24 cellular contexts compared by ENCODE assay signal in the genomic region with DNA sequence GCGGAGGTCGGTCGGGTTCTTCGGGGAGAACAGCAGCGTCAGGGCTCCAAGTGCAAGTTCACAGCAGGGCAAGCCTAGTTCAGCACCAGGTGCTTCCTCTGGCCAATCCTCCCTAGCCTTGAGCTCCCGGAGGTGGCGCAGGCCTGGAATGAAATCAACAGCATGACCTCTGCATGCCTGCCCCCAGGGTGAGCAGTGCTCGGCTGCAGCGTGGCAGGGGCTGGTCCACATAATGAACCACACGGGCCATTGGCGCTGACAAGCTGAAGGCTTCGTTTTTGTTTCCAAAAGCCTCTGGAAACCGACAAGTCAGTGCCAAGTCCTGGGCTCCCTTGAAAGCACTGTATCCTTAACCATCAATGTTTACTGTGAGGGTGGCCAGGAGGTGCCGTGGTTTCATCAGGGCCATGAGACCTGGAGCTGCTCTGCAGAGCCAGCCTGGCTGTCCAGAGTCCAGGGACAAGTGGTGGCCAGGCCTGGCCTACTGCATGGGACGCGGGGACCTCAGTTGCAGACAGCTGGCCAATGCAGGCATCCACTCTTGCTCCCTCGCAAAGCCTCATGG. TPM values are rescaled to one million over a fixed set of nuclear protein-coding genes. Genes with fewer than 3 reads are reported as not detected.
A peak's percentile ranks its signal among the peaks of the same experiment; 100 is the strongest.
DNase-seq lines count a peak whose midpoint lies in the region; ATAC-seq and TF ChIP-seq lines count a peak whose summit lies in the region.
"Had no signal": no experiment of that assay in that cellular context is flagged by ENCODE, and none has a peak within 500 bp of the region (broad histone marks: within the 10 kb centered on the region; RNA-seq: fewer than 3 reads in every experiment).

No MANE protein-coding gene starts in this region.

- intact Hi-C loops in CD4-positive, alpha-beta memory T cell (cut with micrococcal nuclease) = no loop called here

- POLR2A ChIA-PET in CD4-positive, alpha-beta memory T cell (lab: Charles Lee; ENCODE audit: partially characterized antibody) = interaction anchor here (0.7 to 1.2 kb wide), 3 partner anchors 32 to 98 kb away, joined by 3 read pairs; no protein-coding TSS in a partner anchor

- H3K4me3 ChIP-seq in CD4-positive, alpha-beta memory T cell (ENCODE audit: low read length in 2 of 2) = no peak overlapping the region
- no peak overlapping the region for H3K4me3 ChIP-seq in brain microvascular endothelial cell (ENCODE audit: low read depth, low read length)
- H3K4me3 ChIP-seq: breast epithelium, lung, sigmoid colon, testis, uterus had no signal

- H3K36me3 Mint-ChIP-seq in CD4-positive, alpha-beta memory T cell = peaks cover 7 to 41% of the 10 kb centered on the region in 2 donors
- peaks cover 13% of the 10 kb centered on the region for H3K36me3 Mint-ChIP-seq in HFFc6 (ENCODE audit: low read depth)
- H3K36me3 Mint-ChIP-seq in neural crest cell (ENCODE audit: low read depth) = peaks cover 11% of the 10 kb centered on the region

- H3K27ac ChIP-seq in CD4-positive, alpha-beta memory T cell (ENCODE audit: low read depth, low read length) = no peak overlapping the region
- H3K27ac ChIP-seq in brain microvascular endothelial cell = no peak overlapping the region
- H3K27ac ChIP-seq: breast epithelium, epithelial cell of prostate, sigmoid colon, uterus had no signal

- H3K27ac Mint-ChIP-seq in CD4-positive, alpha-beta memory T cell = peak overlapping the region in 5 of 7 donors; percentile 17 to 71 (median 61)
- H3K27ac Mint-ChIP-seq in HFFc6 = 0 out of 2 replicates have a peak overlapping the region, but pooled peaks have one; percentile 60
- peak overlapping the region; percentile 57 for H3K27ac Mint-ChIP-seq in neural crest cell (ENCODE audit: unreplicated experiment)
- H3K27ac Mint-ChIP-seq: T-cell had no signal

- no peak for TF ChIP-seq CTCF in HFFc6 (IDR thresholded peaks at IDR 0.05)
- no peak for TF ChIP-seq CTCF in brain microvascular endothelial cell (IDR thresholded peaks at IDR 0.05; ENCODE audit: low read depth, low read length, missing control alignments)
- no peak for TF ChIP-seq CTCF in neural crest cell (conservative IDR thresholded peaks at IDR 0.05)

- no peak for DNase-seq in CD4-positive, alpha-beta memory T cell
- no peak for DNase-seq in HFFc6
- peak; percentile 14 for DNase-seq in brain microvascular endothelial cell
- no peak for DNase-seq in neural crest cell (ENCODE audit: low read depth, low spot score)
- no peak for DNase-seq in superior temporal gyrus (ENCODE audit: extremely low spot score)
- DNase-seq in globus pallidus (ENCODE audit: low spot score) = no peak
- DNase-seq: activated CD8-positive, alpha-beta T cell treated with anti-CD3 and anti-CD28 coated beads for 36 hours; activated effector memory CD4-positive, alpha-beta T cell treated with anti-CD3 and anti-CD28 coated beads, Interleukin-2, amount 50 U/mL, for 16 hours; CD4-positive, CD25-positive, alpha-beta regulatory T cell; DMS 273 treated with DMSO at 0.1 percent for 48 hours; KBM-7; NCI-H1417; NCI-H2081; NCI-H345; NCI-H82; sigmoid colon; stimulated activated naive CD4-positive, alpha-beta T cell; T-cell; testis; uterus had no signal

- H3K4me3 Mint-ChIP-seq in CD4-positive, alpha-beta memory T cell = peak overlapping the region in 4 of 8 donors; percentile 3 to 52 (median 29)
- H3K4me3 Mint-ChIP-seq in HFFc6 (no peak overlapping the region), neural crest cell (peak overlapping the region; percentile 49)
- H3K4me3 Mint-ChIP-seq: activated CD8-positive, alpha-beta T cell treated with anti-CD3 and anti-CD28 coated beads for 36 hours had no signal

- no peak for ATAC-seq in HG03095 (IDR thresholded peaks at IDR 0.05; ENCODE audit: unreplicated experiment)
- ATAC-seq: activated CD8-positive, alpha-beta T cell treated with anti-CD3 and anti-CD28 coated beads for 36 hours; T-cell had no signal

- peaks cover 0 to 1% (median 0%) of the 10 kb centered on the region in 8 donors for H3K9me3 Mint-ChIP-seq in CD4-positive, alpha-beta memory T cell
- H3K9me3 Mint-ChIP-seq in HFFc6 (no peaks in the 10 kb centered on the region), neural crest cell (no peaks in the 10 kb centered on the region)
- H3K9me3 Mint-ChIP-seq: activated CD8-positive, alpha-beta T cell treated with anti-CD3 and anti-CD28 coated beads for 36 hours; T-cell had no signal

- no peaks in the 10 kb centered on the region for H3K9me3 ChIP-seq in CD4-positive, alpha-beta memory T cell (ENCODE audit: control insufficient read depth in 1 of 2, low read length in 2 of 2)
- H3K9me3 ChIP-seq: breast epithelium, sigmoid colon, testis, uterus had no signal

- H3K27me3 Mint-ChIP-seq in CD4-positive, alpha-beta memory T cell = no peaks in the 10 kb centered on the region
- peaks cover 4% of the 10 kb centered on the region; the same call in 1 of the 2 replicates for H3K27me3 Mint-ChIP-seq in HFFc6 (ENCODE audit: insufficient read depth)
- no peaks in the 10 kb centered on the region for H3K27me3 Mint-ChIP-seq in neural crest cell (ENCODE audit: low read depth)
- H3K27me3 Mint-ChIP-seq: activated CD8-positive, alpha-beta T cell treated with anti-CD3 and anti-CD28 coated beads for 36 hours; T-cell had no signal

- CTCF ChIA-PET in CD4-positive, alpha-beta memory T cell (lab: Charles Lee; ENCODE audit: partially characterized antibody) = interaction anchor here (1.7 kb wide), 1 partner anchor 36 kb away, joined by 5 read pairs; no protein-coding TSS in a partner anchor

- in situ Hi-C loops in brain microvascular endothelial cell (cut with HindIII; ENCODE audit: low pct_ligation_motif_present, low sequenced_read_pairs) = no loop called here

- peaks cover 30% of the 10 kb centered on the region for H3K36me3 ChIP-seq in CD4-positive, alpha-beta memory T cell (ENCODE audit: insufficient read depth, low read length)
- H3K36me3 ChIP-seq in brain microvascular endothelial cell (replicated peaks) = peaks cover 52% of the 10 kb centered on the region
- H3K36me3 ChIP-seq: uterus had no signal

- H3K4me1 ChIP-seq in CD4-positive, alpha-beta memory T cell (ENCODE audit: insufficient read depth, low read length) = peaks cover 23% of the 10 kb centered on the region

- no peaks in the 10 kb centered on the region for H3K27me3 ChIP-seq in CD4-positive, alpha-beta memory T cell (ENCODE audit: insufficient read depth, low read length)
- no peaks in the 10 kb centered on the region for H3K27me3 ChIP-seq in brain microvascular endothelial cell (replicated peaks)
- H3K27me3 ChIP-seq: breast epithelium, sigmoid colon, testis, uterus had no signal

- H3K4me1 Mint-ChIP-seq in CD4-positive, alpha-beta memory T cell = peaks cover 11 to 23% (median 20%) of the 10 kb centered on the region in 4 donors
- H3K4me1 Mint-ChIP-seq in HFFc6 (ENCODE audit: low read depth) (peaks cover 20% of the 10 kb centered on the region), neural crest cell (peaks cover 22% of the 10 kb centered on the region)

RNA-seq across cellular contexts. Expression of a gene that starts 2.1 kb away (rescaled TPM):
- 10 to 100 TPM; 29.1 to 31.2 TPM for total RNA-seq in CD4-positive, alpha-beta memory T cell
- polyA plus RNA-seq in CD4-positive, alpha-beta memory T cell = 1 to 10 TPM; 2.0 to 5.0 TPM
- total RNA-seq in HFFc6 (2021; fragmentation: NEBNext Ultra II Directional; extraction: Animal tissue kit (Norgen Biotek cat#: 25700)) = 10 to 100 TPM; 11.5 to 14.0 (median 12.3) TPM
- total RNA-seq in neural crest cell = 28.7 and 29.6 TPM in 2 replicates

RNA-seq across cellular contexts. Expression of a gene that starts 31.3 kb away (rescaled TPM):
- 10 to 100 TPM; 71.8 to 73.3 TPM for total RNA-seq in CD4-positive, alpha-beta memory T cell
- 10 to 100 TPM; 44.2 to 45.2 TPM for polyA plus RNA-seq in CD4-positive, alpha-beta memory T cell
- total RNA-seq in HFFc6 (2021; fragmentation: NEBNext Ultra II Directional; extraction: Animal tissue kit (Norgen Biotek cat#: 25700)) = 10 to 100 TPM; 69.1 to 81.0 (median 75.9) TPM
- total RNA-seq in neural crest cell = 82.1 and 86.6 TPM in 2 replicates

RNA-seq across cellular contexts. Expression of a gene that starts 31.3 kb away (rescaled TPM):
- total RNA-seq in CD4-positive, alpha-beta memory T cell = 10 to 100 TPM; 82.9 to 85.9 TPM
- 10 to 100 TPM in 1 of 2 donors, 1 to 10 TPM in 1; 8.3 to 12.7 TPM for polyA plus RNA-seq in CD4-positive, alpha-beta memory T cell
- 10 to 100 TPM; 40.8 to 55.1 (median 43.7) TPM for total RNA-seq in HFFc6 (2021; fragmentation: NEBNext Ultra II Directional; extraction: Animal tissue kit (Norgen Biotek cat#: 25700))
- 84.1 and 89.3 TPM in 2 replicates for total RNA-seq in neural crest cell

RNA-seq across cellular contexts. Expression of a gene that starts 41.1 kb away (rescaled TPM):
- 10 to 100 TPM; 82.9 to 87.7 TPM for total RNA-seq in CD4-positive, alpha-beta memory T cell
- polyA plus RNA-seq in CD4-positive, alpha-beta memory T cell = 10 to 100 TPM in 1 of 2 donors, 1 to 10 TPM in 1; 6.6 to 39.3 TPM
- 10 to 100 TPM; 63.2 to 98.6 (median 75.5) TPM for total RNA-seq in HFFc6 (2021; fragmentation: NEBNext Ultra II Directional; extraction: Animal tissue kit (Norgen Biotek cat#: 25700))
- 77.2 and 79.4 TPM in 2 replicates for total RNA-seq in neural crest cell

RNA-seq across cellular contexts. Expression of a gene that starts 41.8 kb away (rescaled TPM):
- total RNA-seq in CD4-positive, alpha-beta memory T cell = 10 to 100 TPM; 13.1 to 15.4 TPM
- polyA plus RNA-seq in CD4-positive, alpha-beta memory T cell = 1 to 10 TPM in 1 of 2 donors, under 1 TPM in 1; 0.35 to 2.1 TPM
- 1 to 10 TPM; 6.2 to 9.4 (median 6.5) TPM for total RNA-seq in HFFc6 (2021; fragmentation: NEBNext Ultra II Directional; extraction: Animal tissue kit (Norgen Biotek cat#: 25700))
- total RNA-seq in neural crest cell = 18.2 and 19.0 TPM in 2 replicates
